14 cellular contexts compared by ENCODE assay signal in the genomic region with DNA sequence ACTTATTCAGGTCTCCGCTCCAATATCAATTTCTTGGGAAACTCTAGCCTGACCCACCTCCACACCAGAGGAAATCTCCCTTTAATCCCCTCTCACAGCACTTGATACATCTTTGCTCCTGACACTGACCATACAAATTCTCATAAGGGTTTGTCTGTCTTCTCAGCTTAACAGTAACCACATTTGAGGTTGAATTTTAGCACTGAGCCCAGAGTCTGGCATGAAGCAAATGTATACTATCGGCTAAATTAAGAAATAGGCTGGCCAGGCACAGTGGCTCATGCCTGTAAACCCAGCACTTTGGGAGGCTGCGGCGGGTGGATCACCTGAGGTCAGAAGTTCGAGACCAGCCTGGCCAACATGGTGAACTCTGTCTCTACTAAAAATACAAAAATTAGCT.
"Had no signal": no experiment of that assay in that cellular context is flagged by ENCODE, and none has a peak within 500 bp of the region (broad histone marks: within the 10 kb centered on the region; RNA-seq: fewer than 3 reads in every experiment).

No MANE protein-coding gene starts in this region.

- H3K27me3 ChIP-seq: pancreas, testis had no signal

- ATAC-seq: activated CD4-positive, CD25-positive, alpha-beta regulatory T cell treated with anti-CD3 and anti-CD28 coated beads, Interleukin-2, amount 50 U/mL, for 24 hours; esophagus mucosa; naive thymus-derived CD4-positive, alpha-beta T cell; pancreas; stimulated activated naive CD8-positive, alpha-beta T cell treated with anti-CD3 and anti-CD28 coated beads, Interleukin-15, Interleukin-2, amounts not matched to agents 100 U/mL and 50 U/mL, for 24 hours had no signal

- DNase-seq: activated CD4-positive, alpha-beta T cell treated with anti-CD3 and anti-CD28 coated beads, Interleukin-2, amount 50 U/mL, for 1 hour; activated CD8-positive, alpha-beta memory T cell treated with anti-CD3 and anti-CD28 coated beads for 24 hours; activated gamma-delta T cell treated with Interleukin-2 at 50 U/mL for 16 hours; activated naive CD8-positive, alpha-beta T cell treated with anti-CD3 and anti-CD28 coated beads, Interleukin-2, amount 10 ng/mL, durations not matched to agents 7 days and 5 days; left cardiac atrium; naive thymus-derived CD4-positive, alpha-beta T cell; pancreas; retina; stimulated activated naive CD8-positive, alpha-beta T cell treated with anti-CD3 and anti-CD28 coated beads, Interleukin-15, Interleukin-2, amounts not matched to agents 100 U/mL and 50 U/mL, for 24 hours; T-helper 9 cell; testis had no signal

- H3K9me3 ChIP-seq: pancreas, testis had no signal

- H3K4me1 ChIP-seq: testis had no signal

- H3K4me3 ChIP-seq: pancreas, SK-N-MC, testis had no signal

- H3K27ac ChIP-seq: SK-N-MC, testis had no signal
